Comparison of ENCODE assay signal across 8 cellular contexts in the genomic region with DNA sequence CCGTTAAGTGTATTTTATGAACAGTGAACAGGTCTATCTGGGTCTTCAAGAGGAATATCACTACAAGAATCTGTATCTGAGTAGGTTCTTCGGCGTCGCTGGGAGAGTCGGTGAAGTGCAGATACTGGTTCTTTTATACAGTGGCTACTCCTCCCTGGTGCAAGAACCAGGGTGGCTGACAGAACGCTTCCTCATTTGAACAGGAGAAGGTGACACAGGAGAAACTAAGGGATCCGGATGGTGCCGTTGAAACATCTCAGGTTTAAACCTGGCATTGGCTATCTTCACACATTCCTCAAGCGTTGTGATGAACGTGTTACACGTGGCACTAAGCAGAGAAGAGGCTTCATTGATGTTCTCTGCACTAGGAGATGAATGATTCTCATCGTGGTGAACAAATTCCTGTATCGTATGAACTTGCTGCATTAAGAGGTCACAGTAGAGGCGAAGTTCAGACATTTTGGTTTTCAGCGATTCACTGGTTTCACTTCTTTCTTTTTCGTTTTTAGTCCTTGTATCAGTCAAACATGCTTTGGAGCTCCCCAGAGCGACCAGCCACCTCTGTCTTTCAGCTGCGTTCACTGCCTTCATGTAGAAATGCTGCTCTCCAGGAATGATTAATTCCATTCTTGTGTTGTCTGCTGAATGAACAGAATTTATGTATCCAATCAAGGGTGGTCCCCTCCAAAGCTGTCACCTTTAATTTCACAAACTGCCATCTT. TPM values are rescaled to one million over a fixed set of nuclear protein-coding genes. Genes with fewer than 3 reads are reported as not detected.
DNase-seq lines count a peak whose midpoint lies in the region; ATAC-seq and TF ChIP-seq lines count a peak whose summit lies in the region.
"Not testable (repeated sequence)": the region's sequence is repeated elsewhere in the genome, so short reads cannot be mapped to it uniquely, and the experiment has no call there.
"Had no signal": no experiment of that assay in that cellular context is flagged by ENCODE, and none has a peak within 500 bp of the region (broad histone marks: within the 10 kb centered on the region; RNA-seq: fewer than 3 reads in every experiment).

No MANE protein-coding gene starts in this region.

- peak overlapping the region; percentile 95 for H2AFZ ChIP-seq in Loucy (ENCODE audit: low read length)

- H3K27ac Mint-ChIP-seq in T-helper 2 cell treated with Interferon-gamma antibody and Interleukin-4, amounts not matched to agents 5 μg/mL and 100 μg/mL, for 36 hours: peak overlapping the region; percentile 79
- H3K27ac Mint-ChIP-seq in activated naive CD8-positive, alpha-beta T cell treated with anti-CD3 and anti-CD28 coated beads for 36 hours: peak overlapping the region; percentile 91

- H3F3A ChIP-seq in Loucy (ENCODE audit: low read depth): not testable (repeated sequence)

- not testable (repeated sequence) for TF ChIP-seq CTCF in Loucy (conservative IDR thresholded peaks at IDR 0.05; ENCODE audit: low read length); left ventricle myocardium inferior (IDR thresholded peaks at IDR 0.05; ENCODE audit: borderline replicate concordance)

- peak overlapping the region; percentile 68 for H3K9ac ChIP-seq in Loucy (ENCODE audit: low read depth, low read length, poor library complexity, severe bottlenecking)

- H3K4me3 Mint-ChIP-seq in T-helper 2 cell treated with Interferon-gamma antibody and Interleukin-4, amounts not matched to agents 5 μg/mL and 100 μg/mL, for 36 hours: peak overlapping the region; percentile 79
- H3K4me3 Mint-ChIP-seq in activated naive CD8-positive, alpha-beta T cell treated with anti-CD3 and anti-CD28 coated beads for 36 hours: peak overlapping the region; percentile 73

- peaks cover 30% of the 10 kb centered on the region for H3K27me3 Mint-ChIP-seq in T-helper 2 cell treated with Interferon-gamma antibody and Interleukin-4, amounts not matched to agents 5 μg/mL and 100 μg/mL, for 36 hours (ENCODE audit: low read depth)
- H3K27me3 Mint-ChIP-seq in activated naive CD8-positive, alpha-beta T cell treated with anti-CD3 and anti-CD28 coated beads for 36 hours: peaks cover 11% of the 10 kb centered on the region

- intact Hi-C loops in left ventricle myocardium inferior (cut with micrococcal nuclease): not testable (repeated sequence)

- DNase-seq in T-helper 2 cell treated with Interferon-gamma antibody and Interleukin-4, amounts not matched to agents 5 μg/mL and 100 μg/mL, for 36 hours (ENCODE audit: low spot score); activated naive CD8-positive, alpha-beta T cell treated with anti-CD3 and anti-CD28 coated beads for 36 hours; left ventricle myocardium inferior: not testable (repeated sequence)
- peak; percentile 67 for DNase-seq in retina

- H3K4me1 Mint-ChIP-seq in T-helper 2 cell treated with Interferon-gamma antibody and Interleukin-4, amounts not matched to agents 5 μg/mL and 100 μg/mL, for 36 hours (ENCODE audit: low read depth): peaks cover 32% of the 10 kb centered on the region
- peaks cover 25% of the 10 kb centered on the region for H3K4me1 Mint-ChIP-seq in activated naive CD8-positive, alpha-beta T cell treated with anti-CD3 and anti-CD28 coated beads for 36 hours

- not testable (repeated sequence) for H3K9me2 ChIP-seq in Loucy (replicated peaks; ENCODE audit: low read depth, low read length)

- H3K27me3 ChIP-seq in Loucy (ENCODE audit: insufficient read depth, low read length, poor library complexity, severe bottlenecking) (peaks cover 33% of the 10 kb centered on the region), left ventricle myocardium inferior (ENCODE audit: low read depth) (peaks cover 100% of the 10 kb centered on the region)

- H3K4me3 ChIP-seq in Loucy (ENCODE audit: low read length, poor library complexity, severe bottlenecking) (peak overlapping the region; percentile 73), left ventricle myocardium inferior (peak overlapping the region; percentile 62)

- peak overlapping the region; percentile 98 for H3K4me2 ChIP-seq in Loucy (ENCODE audit: low read depth, low read length, poor library complexity, severe bottlenecking)

- H3K36me3 ChIP-seq in Loucy (ENCODE audit: insufficient read depth, low read length); left ventricle myocardium inferior: not testable (repeated sequence)

- not testable (repeated sequence) for H3K4me1 ChIP-seq in Loucy (ENCODE audit: insufficient read depth, low read length, poor library complexity, severe bottlenecking)
- peaks cover 26% of the 10 kb centered on the region for H3K4me1 ChIP-seq in left ventricle myocardium inferior

- not testable (repeated sequence) for H3K79me2 ChIP-seq in Loucy (ENCODE audit: insufficient read depth, low read length)

- not testable (repeated sequence) for H3K9me3 ChIP-seq in Loucy (ENCODE audit: insufficient read depth, low read depth, low read length); left ventricle myocardium inferior (replicated peaks)

- ATAC-seq in GM18498 (IDR thresholded peaks at IDR 0.05; ENCODE audit: unreplicated experiment) (peak; percentile 61), HG02840 (IDR thresholded peaks at IDR 0.05; ENCODE audit: low FRiP score, unreplicated experiment) (peak; percentile 50)

- not testable (repeated sequence) for H3K36me3 Mint-ChIP-seq in T-helper 2 cell treated with Interferon-gamma antibody and Interleukin-4, amounts not matched to agents 5 μg/mL and 100 μg/mL, for 36 hours (ENCODE audit: low read depth); activated naive CD8-positive, alpha-beta T cell treated with anti-CD3 and anti-CD28 coated beads for 36 hours

- H4K20me1 ChIP-seq in Loucy (ENCODE audit: insufficient read depth, low read length, poor library complexity, severe bottlenecking): not testable (repeated sequence)

- peak overlapping the region; percentile 71 for H3K27ac ChIP-seq in left ventricle myocardium inferior (replicated peaks)

- not testable (repeated sequence) for H3K9me3 Mint-ChIP-seq in T-helper 2 cell treated with Interferon-gamma antibody and Interleukin-4, amounts not matched to agents 5 μg/mL and 100 μg/mL, for 36 hours; activated naive CD8-positive, alpha-beta T cell treated with anti-CD3 and anti-CD28 coated beads for 36 hours

RNA-seq across cellular contexts. Expression of a gene that starts 54.7 kb away (rescaled TPM):
- 10 to 100 TPM; 36.5 to 37.5 TPM for total RNA-seq in activated naive CD8-positive, alpha-beta T cell treated with anti-CD3 and anti-CD28 coated beads for 36 hours
- total RNA-seq in left ventricle myocardium inferior: 0.60 TPM
- total RNA-seq: ascending aorta had no signal

Comparison
In these comparisons a context has a peak if more than half of its experiments do, and no peak if none do; other contexts are left out.
1. RNA of a gene that starts 54.7 kb away (total RNA-seq): 36.5 to 37.5 TPM in activated naive CD8-positive, alpha-beta T cell treated with anti-CD3 and anti-CD28 coated beads for 36 hours; 0.60 TPM in left ventricle myocardium inferior (single experiment); every median in the first group is over 10 times any median in the second.